2 cellular contexts compared by ENCODE assay signal in the genomic region with DNA sequence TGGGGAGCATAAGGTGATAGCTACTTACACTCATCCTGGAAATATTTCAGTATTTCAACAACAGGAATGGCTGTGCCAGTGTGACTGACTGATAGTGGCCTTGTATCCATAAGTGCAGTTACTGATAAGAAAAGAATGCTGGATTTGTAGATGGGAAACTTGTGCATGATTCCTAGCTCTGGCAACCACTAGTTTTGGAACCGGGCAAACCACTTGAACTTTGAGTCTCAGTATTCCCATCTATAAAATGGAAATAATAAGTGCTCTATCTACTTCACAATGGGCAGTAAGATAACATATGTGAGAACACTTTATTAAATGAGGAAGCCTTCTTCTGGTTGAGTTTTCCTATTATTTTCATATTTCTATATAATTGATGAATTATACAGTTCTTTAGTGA.
TF ChIP-seq lines count a peak whose summit lies in the region.

No MANE protein-coding gene starts in this region.

TF ChIP-seq in HepG2, 621 proteins besides CTCF, POLR2A, EP300 and RAD21:
- no peak for TF ChIP-seq ZC3H13 (CRISPR knock-in tag; IDR thresholded peaks at IDR 0.05)
- TF ChIP-seq MIER2 (CRISPR knock-in tag; IDR thresholded peaks at IDR 0.05), result no peak
- TF ChIP-seq YEATS4 (CRISPR knock-in tag; IDR thresholded peaks at IDR 0.05; ENCODE audit: borderline replicate concordance), result no peak
- peak; percentile 53 for TF ChIP-seq ZNF629 (CRISPR knock-in tag; conservative IDR thresholded peaks at IDR 0.05)
- TF ChIP-seq, protein P1, sequence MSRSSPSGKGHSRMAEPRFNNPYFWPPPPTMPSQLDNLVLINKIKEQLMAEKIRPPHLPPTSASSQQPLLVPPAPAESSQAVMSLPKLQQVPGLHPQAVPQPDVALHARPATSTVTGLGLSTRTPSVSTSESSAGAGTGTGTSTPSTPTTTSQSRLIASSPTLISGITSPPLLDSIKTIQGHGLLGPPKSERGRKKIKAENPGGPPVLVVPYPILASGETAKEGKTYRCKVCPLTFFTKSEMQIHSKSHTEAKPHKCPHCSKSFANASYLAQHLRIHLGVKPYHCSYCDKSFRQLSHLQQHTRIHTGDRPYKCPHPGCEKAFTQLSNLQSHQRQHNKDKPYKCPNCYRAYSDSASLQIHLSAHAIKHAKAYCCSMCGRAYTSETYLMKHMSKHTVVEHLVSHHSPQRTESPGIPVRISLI (CRISPR knock-in tag; IDR thresholded peaks at IDR 0.05; ENCODE audit: borderline replicate concordance), result no peak

TF ChIP-seq in K562, 482 proteins besides CTCF, POLR2A, EP300 and RAD21:
- TF ChIP-seq RBM25 (IDR thresholded peaks at IDR 0.05; ENCODE audit: low read depth, low read length, severe bottlenecking), result peak; percentile 75
- TF ChIP-seq CREB1 (IDR thresholded peaks at IDR 0.05), result no peak
- TF ChIP-seq CREB1 (CRISPR knock-in tag; IDR thresholded peaks at IDR 0.05), result no peak
- no peak for TF ChIP-seq GATAD2A (IDR thresholded peaks at IDR 0.05)
- TF ChIP-seq POLR2H (tag; IDR thresholded peaks at IDR 0.05; ENCODE audit: low read depth), result no peak
- no peak for TF ChIP-seq RFX5 (IDR thresholded peaks at IDR 0.05; ENCODE audit: low read depth, low read length)
